In genomic region chr15:82572986-82573385, GRCh38 we compare ENCODE assay signal across 22 cellular contexts. TPM values are rescaled to one million over a fixed set of nuclear protein-coding genes. Genes with fewer than 3 reads are reported as not detected.
DNase-seq lines count a peak whose midpoint lies in the region; ATAC-seq and TF ChIP-seq lines count a peak whose summit lies in the region.
"Had no signal": no experiment of that assay in that cellular context is flagged by ENCODE, and none has a peak within 500 bp of the region (broad histone marks: within the 10 kb centered on the region; RNA-seq: fewer than 3 reads in every experiment).

No MANE protein-coding gene starts in this region.

- H3K27ac ChIP-seq in angular gyrus (ENCODE audit: low read depth, low read length) (peak overlapping the region; percentile 93), temporal lobe (ENCODE audit: low read depth, low read length) (peak overlapping the region; percentile 85), upper lobe of left lung (no peak overlapping the region), tibial nerve (peak overlapping the region in 1 of 4 donors; percentile 84), breast epithelium (no peak overlapping the region)
- H3K27ac ChIP-seq: left lung, prostate gland, testis had no signal

- 66% methylated on average over 3 of the region's 3 CpGs for WGBS in upper lobe of left lung, 2 donors
- WGBS in tibial nerve, 2 donors, result 75 to 77% methylated on average over 3 of the region's 3 CpGs

- H3K4me1 ChIP-seq in upper lobe of left lung, result peaks cover 0 to 13% (median 9%) of the 10 kb centered on the region in 4 donors
- H3K4me1 ChIP-seq in tibial nerve, result peaks cover 0 to 23% (median 3%) of the 10 kb centered on the region in 4 donors
- no peaks in the 10 kb centered on the region for H3K4me1 ChIP-seq in breast epithelium
- H3K4me1 ChIP-seq: left lung, prostate gland had no signal

- H3K27me3 ChIP-seq in upper lobe of left lung (no peaks in the 10 kb centered on the region), tibial nerve (no peaks in the 10 kb centered on the region), breast epithelium (no peaks in the 10 kb centered on the region)
- H3K27me3 ChIP-seq: gastroesophageal sphincter, testis, vagina had no signal

- no peak for TF ChIP-seq CTCF in upper lobe of left lung (IDR thresholded peaks at IDR 0.05)
- no peak for TF ChIP-seq CTCF in tibial nerve (IDR thresholded peaks at IDR 0.05)
- no peak for TF ChIP-seq CTCF in breast epithelium (IDR thresholded peaks at IDR 0.05)

- H3K36me3 ChIP-seq in upper lobe of left lung (no peaks in the 10 kb centered on the region), tibial nerve (peaks cover 0 to 3% (median 0%) of the 10 kb centered on the region in 3 donors), breast epithelium (no peaks in the 10 kb centered on the region)
- H3K36me3 ChIP-seq: left lung, prostate gland, vagina had no signal

- DNase-seq in NCI-H2171 treated with DMSO at 0.1 percent for 48 hours (lab: John Stamatoyannopoulos, UW) (peak; percentile 14), NCI-H2171 (lab: John Stamatoyannopoulos, UW) (no peak), inferior parietal cortex (ENCODE audit: extremely low spot score) (peak; percentile 17), upper lobe of left lung (no peak), tibial nerve (ENCODE audit: low spot score in 2 of 2) (no peak), breast epithelium (ENCODE audit: low spot score in 2 of 2) (no peak)
- DNase-seq: activated naive CD4-positive, alpha-beta T cell treated with anti-CD3 and anti-CD28 coated beads, Interleukin-2, amount 10 ng/mL, durations not matched to agents 7 days and 5 days; amniotic stem cell; CD4-positive, alpha-beta memory T cell; GDM1; left lung; MV-4-11; NCI-H146; NCI-H2107; stimulated activated CD4-positive, alpha-beta T cell treated with anti-CD3 and anti-CD28 coated beads, Interleukin-15, amount 100 ng/mL, for 24 hours; stimulated activated naive CD4-positive, alpha-beta T cell; testis had no signal

- no peak overlapping the region for H3K4me3 ChIP-seq in upper lobe of left lung
- no peak overlapping the region for H3K4me3 ChIP-seq in tibial nerve
- no peak overlapping the region for H3K4me3 ChIP-seq in breast epithelium
- H3K4me3 ChIP-seq: gastroesophageal sphincter, left lung, prostate gland, testis, vagina had no signal

- TF ChIP-seq POLR2A in upper lobe of left lung (IDR thresholded peaks at IDR 0.05) (no peak), tibial nerve (IDR thresholded peaks at IDR 0.05) (no peak), breast epithelium (IDR thresholded peaks at IDR 0.05) (no peak)

- TF ChIP-seq EP300 in upper lobe of left lung (IDR thresholded peaks at IDR 0.05) (no peak), tibial nerve (IDR thresholded peaks at IDR 0.05) (no peak)

- intact Hi-C loops in breast epithelium (cut with DNase I; ENCODE audit: low total_unique reads), result no loop called here

- no peaks in the 10 kb centered on the region for H3K9me3 ChIP-seq in upper lobe of left lung
- H3K9me3 ChIP-seq in tibial nerve, result no peaks in the 10 kb centered on the region
- H3K9me3 ChIP-seq in breast epithelium, result no peaks in the 10 kb centered on the region
- H3K9me3 ChIP-seq: gastroesophageal sphincter, left lung, prostate gland, testis, vagina had no signal

- no peak for ATAC-seq in upper lobe of left lung (ENCODE audit: low FRiP score in 2 of 2)
- ATAC-seq: gastroesophageal sphincter had no signal

RNA-seq across cellular contexts. Expression of gene RPS17, which starts 32.7 kb away (rescaled TPM):
- total RNA-seq in temporal lobe, result 1,013 TPM
- total RNA-seq in upper lobe of left lung, result 1,000 to 10,000 TPM in 4 of 6 donors, 100 to 1,000 TPM in 2; 299 to 1,601 (median 1,108) TPM
- total RNA-seq in tibial nerve, result 1,000 to 10,000 TPM; 1,019 to 1,820 (median 1,439) TPM
- total RNA-seq in breast epithelium, result 1,000 to 10,000 TPM; 2,556 to 3,448 (median 2,909) TPM

Comparison
In these comparisons a context has a peak if more than half of its experiments do, and no peak if none do; other contexts are left out.
1. DNase-seq: peak in NCI-H2171 treated with DMSO at 0.1 percent for 48 hours (single experiment) and inferior parietal cortex (single experiment); none in NCI-H2171 (single experiment), upper lobe of left lung (0 of 2), tibial nerve (0 of 2) and breast epithelium (0 of 2).
2. H3K27ac ChIP-seq: peak in angular gyrus (single experiment) and temporal lobe (single experiment); none in upper lobe of left lung (0 of 4) and breast epithelium (0 of 2).